In the genomic region with DNA sequence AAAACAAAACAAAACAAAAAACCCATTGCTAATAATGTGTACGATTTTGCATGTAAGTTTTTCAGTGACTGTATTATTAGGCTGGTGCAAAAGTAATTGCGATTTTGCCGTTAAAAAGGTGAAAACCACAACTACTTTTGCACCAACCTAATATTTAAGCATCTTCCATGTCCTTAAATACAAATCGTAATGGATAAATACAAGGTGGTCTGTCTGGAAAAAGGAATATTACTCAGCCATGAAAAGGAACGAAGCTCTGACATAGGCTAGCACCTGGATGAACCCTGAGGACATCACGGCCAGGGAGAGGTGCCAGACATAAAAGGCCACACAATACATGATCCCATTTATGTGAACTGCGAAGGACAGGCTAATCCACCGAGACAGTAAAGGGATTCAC, we compare ENCODE assay signal across 2 cellular contexts.
A peak's percentile ranks its signal among the peaks of the same experiment; 100 is the strongest.
TF ChIP-seq lines count a peak whose summit lies in the region.

No MANE protein-coding gene starts in this region.

TF ChIP-seq in HEK293, 187 proteins besides CTCF, POLR2A, EP300 and RAD21:
- TF ChIP-seq ZNF585B (tag by site-specific recombination; IDR thresholded peaks at IDR 0.05) = no peak
- TF ChIP-seq KLF9 (tag by site-specific recombination; IDR thresholded peaks at IDR 0.05; ENCODE audit: low read depth) = no peak
- TF ChIP-seq ZNF138 (tag by site-specific recombination; IDR thresholded peaks at IDR 0.05; ENCODE audit: borderline replicate concordance) = no peak
- TF ChIP-seq ZNF571 (tag by site-specific recombination; IDR thresholded peaks at IDR 0.05) = no peak
- TF ChIP-seq, protein P1, sequence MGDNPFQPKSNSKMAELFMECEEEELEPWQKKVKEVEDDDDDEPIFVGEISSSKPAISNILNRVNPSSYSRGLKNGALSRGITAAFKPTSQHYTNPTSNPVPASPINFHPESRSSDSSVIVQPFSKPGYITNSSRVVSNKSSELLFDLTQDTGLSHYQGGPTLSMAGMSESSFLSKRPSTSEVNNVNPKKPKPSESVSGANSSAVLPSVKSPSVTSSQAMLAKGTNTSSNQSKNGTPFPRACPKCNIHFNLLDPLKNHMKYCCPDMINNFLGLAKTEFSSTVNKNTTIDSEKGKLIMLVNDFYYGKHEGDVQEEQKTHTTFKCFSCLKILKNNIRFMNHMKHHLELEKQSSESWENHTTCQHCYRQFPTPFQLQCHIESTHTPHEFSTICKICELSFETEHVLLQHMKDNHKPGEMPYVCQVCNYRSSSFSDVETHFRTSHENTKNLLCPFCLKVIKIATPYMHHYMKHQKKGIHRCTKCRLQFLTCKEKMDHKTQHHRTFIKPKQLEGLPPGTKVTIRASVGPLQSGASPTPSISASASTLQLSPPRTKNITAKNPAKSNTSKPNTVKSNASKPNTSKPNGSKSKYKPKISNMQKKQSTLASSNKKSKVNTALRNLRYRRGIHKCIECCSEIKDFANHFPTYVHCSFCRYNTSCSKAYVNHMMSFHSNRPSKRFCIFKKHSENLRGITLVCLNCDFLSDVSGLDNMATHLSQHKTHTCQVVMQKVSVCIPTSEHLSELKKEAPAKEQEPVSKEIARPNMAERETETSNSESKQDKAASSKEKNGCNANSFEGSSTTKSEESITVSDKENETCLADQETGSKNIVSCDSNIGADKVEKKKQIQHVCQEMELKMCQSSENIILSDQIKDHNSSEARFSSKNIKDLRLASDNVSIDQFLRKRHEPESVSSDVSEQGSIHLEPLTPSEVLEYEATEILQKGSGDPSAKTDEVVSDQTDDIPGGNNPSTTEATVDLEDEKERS (tag by site-specific recombination; IDR thresholded peaks at IDR 0.05) = 0 out of 2 replicates have a peak, but pooled peaks have one; percentile 54
- no peak for TF ChIP-seq KLF7 (tag by site-specific recombination; IDR thresholded peaks at IDR 0.05; ENCODE audit: borderline replicate concordance)
- TF ChIP-seq ZNF146 (tag by site-specific recombination; IDR thresholded peaks at IDR 0.05) = peak; percentile 99
- no peak for TF ChIP-seq ZNF112 (tag by site-specific recombination; IDR thresholded peaks at IDR 0.05)
- no peak for TF ChIP-seq ZNF266 (tag by site-specific recombination; IDR thresholded peaks at IDR 0.05; ENCODE audit: low read depth)
- TF ChIP-seq ZNF544 (tag by site-specific recombination; IDR thresholded peaks at IDR 0.05) = no peak

TF ChIP-seq in H1, 55 proteins besides CTCF, POLR2A, EP300 and RAD21:
- TF ChIP-seq RBBP5 (IDR thresholded peaks at IDR 0.05; ENCODE audit: borderline replicate concordance, low read depth, low read length) (no peak), KDM1A (IDR thresholded peaks at IDR 0.05; ENCODE audit: borderline replicate concordance, low read length) (0 out of 2 replicates have a peak, but pooled peaks have one; percentile 41)
